ENCODE assay signal across 5 cellular contexts in genomic region chr6:89199571-89199970, GRCh38. TPM values are rescaled to one million over a fixed set of nuclear protein-coding genes. Genes with fewer than 3 reads are reported as not detected.
"Had no signal": no experiment of that assay in that cellular context is flagged by ENCODE, and none has a peak within 500 bp of the region (broad histone marks: within the 10 kb centered on the region; RNA-seq: fewer than 3 reads in every experiment).

No MANE protein-coding gene starts in this region.

- ATAC-seq: GM23338 had no signal

- H3K4me3 Mint-ChIP-seq: GM23338, H9 had no signal

- H3K27ac Mint-ChIP-seq: GM23338, H9 had no signal

- H3K4me3 ChIP-seq: GM23338 had no signal

- H3K4me2 ChIP-seq: GM23338 had no signal

- H2AFZ ChIP-seq: GM23338 had no signal

- DNase-seq: H9, HCEC 1CT, IMR-90 had no signal

RNA-seq across cellular contexts. Expression of gene GABRR1, which starts 17.6 kb away (rescaled TPM):
- total RNA-seq: HT-29, IMR-90 had no signal
- polyA plus RNA-seq: IMR-90 had no signal
